ENCODE assay signal across 8 cellular contexts in genomic region chr22:43955040-43955882, GRCh38. TPM values are rescaled to one million over a fixed set of nuclear protein-coding genes. Genes with fewer than 3 reads are reported as not detected.
A peak's percentile ranks its signal among the peaks of the same experiment; 100 is the strongest.
DNase-seq lines count a peak whose midpoint lies in the region; ATAC-seq and TF ChIP-seq lines count a peak whose summit lies in the region.

TSS of gene SAMM50 (plus strand) at chr22:43955442. CDS start at chr22:43955578, 136 bp downstream.

- H3K36me3 ChIP-seq in PC-9 (ENCODE audit: low read depth) = no peaks in the 10 kb centered on the region
- H3K36me3 ChIP-seq in mucosa of rectum (ENCODE audit: control insufficient read depth in 2 of 2, insufficient read depth in 2 of 2, low read length in 2 of 2) = no peaks in the 10 kb centered on the region

- peak; percentile 88 for ATAC-seq in GM21515 (IDR thresholded peaks at IDR 0.05; ENCODE audit: unreplicated experiment)

- H3K9me3 ChIP-seq in PC-9 (ENCODE audit: insufficient read depth, low read depth) (no peaks in the 10 kb centered on the region), mucosa of rectum (ENCODE audit: control insufficient read depth in 2 of 2, low read length in 2 of 2) (no peaks in the 10 kb centered on the region)

- H3K4me3 ChIP-seq in PC-9 (peak within 1 kb of the TSS; percentile 91), epithelial cell of proximal tubule (ENCODE audit: low read depth, low read length) (peak within 1 kb of the TSS; percentile 76), mucosa of rectum (ENCODE audit: low read length in 2 of 2) (peak within 1 kb of the TSS; percentile 88 to 96)

- no peak for TF ChIP-seq CTCF in PC-9 (conservative IDR thresholded peaks at IDR 0.05)
- TF ChIP-seq CTCF in epithelial cell of proximal tubule (conservative IDR thresholded peaks at IDR 0.05; ENCODE audit: low read depth, low read length) = peak; percentile 13

- no TSS peak for BruUV-seq in PC-9 (replicated peaks; lab: Mats Ljungman, UMichigan)

- intact Hi-C loops in PC-9 (cut with micrococcal nuclease; ENCODE audit: unreplicated experiment) = no loop called here

- CTCF ChIA-PET in PC-9 (lab: Charles Lee) = no interaction called here

- H3K27me3 ChIP-seq in PC-9 (ENCODE audit: insufficient read depth, low read depth) (no peaks in the 10 kb centered on the region), mucosa of rectum (ENCODE audit: control insufficient read depth in 2 of 2, insufficient read depth in 2 of 2, low read length in 2 of 2) (no peaks in the 10 kb centered on the region)

- H3K4me1 ChIP-seq in PC-9 (replicated peaks; ENCODE audit: insufficient read depth) (peaks cover 25% of the 10 kb centered on the region), mucosa of rectum (ENCODE audit: control insufficient read depth in 2 of 2, insufficient read depth in 2 of 2, low read length in 2 of 2) (peaks cover 8 to 15% of the 10 kb centered on the region in 2 donors)

- peak within 1 kb of the TSS; percentile 78 to 84 for H3K9ac ChIP-seq in mucosa of rectum (ENCODE audit: low read depth in 1 of 2, low read length in 2 of 2)

- H2AFZ ChIP-seq in PC-9 = peak within 1 kb of the TSS; percentile 90

- H3K79me2 ChIP-seq in PC-9 (ENCODE audit: low read depth) = peaks cover 62% of the 10 kb centered on the region

- peaks cover 16% of the 10 kb centered on the region for H3F3A ChIP-seq in PC-9 (ENCODE audit: insufficient read depth, low read depth)

- DNase-seq in DMS 273 (lab: John Stamatoyannopoulos, UW; ENCODE audit: unreplicated experiment) (peak; percentile 94), HuH-7 (ENCODE audit: low spot score) (peak; percentile 91), PC-9 (peak; percentile 87 to 90), epithelial cell of proximal tubule (ENCODE audit: low read depth) (peak; percentile 37)
- DNase-seq in activated T-cell treated with anti-CD3 and anti-CD28 coated beads, Interleukin-2, amount 50 U/mL, for 1 hour = peak; percentile 90
- DNase-seq in stimulated activated CD8-positive, alpha-beta memory T cell treated with anti-CD3 and anti-CD28 coated beads, Interleukin-4, amount 100 ng/mL, for 48 hours = peak; percentile 94

- H3K27ac ChIP-seq in PC-9 (peak within 1 kb of the TSS; percentile 65), mucosa of rectum (ENCODE audit: low read depth in 2 of 2, low read length in 2 of 2) (peak within 1 kb of the TSS; percentile 78 to 90)

- H3K9me2 ChIP-seq in PC-9 (ENCODE audit: insufficient read depth) = no peaks in the 10 kb centered on the region

- H3K4me2 ChIP-seq in PC-9 = peak within 1 kb of the TSS; percentile 87

- POLR2A ChIA-PET in PC-9 (lab: Charles Lee; ENCODE audit: unreplicated experiment) = interaction anchor here (0.6 kb wide), 1 partner anchor 38 kb away, joined by 4 read pairs; no protein-coding TSS in a partner anchor

- peaks cover 4% of the 10 kb centered on the region for H4K20me1 ChIP-seq in PC-9 (ENCODE audit: insufficient read depth)

RNA-seq across cellular contexts. Expression of gene SAMM50, which starts in this region (rescaled TPM):
- total RNA-seq in PC-9 (2021) (72.2 and 73.9 TPM in 2 replicates), epithelial cell of proximal tubule (40.8 and 51.7 TPM in 2 replicates)

Comparison
In these comparisons a context has a peak if more than half of its experiments do, and no peak if none do; other contexts are left out.
1. Peak in every context shown above with its lines: DNase-seq, ATAC-seq, H3K4me3 ChIP-seq and H3K27ac ChIP-seq.
2. DNase-seq: peak in every context shown above with its lines; median percentile 94 in DMS 273; 94 in stimulated activated CD8-positive, alpha-beta memory T cell treated with anti-CD3 and anti-CD28 coated beads, Interleukin-4, amount 100 ng/mL, for 48 hours; 91 in HuH-7; 90 in activated T-cell treated with anti-CD3 and anti-CD28 coated beads, Interleukin-2, amount 50 U/mL, for 1 hour; 88 in PC-9; 37 in epithelial cell of proximal tubule.